In the genomic region with DNA sequence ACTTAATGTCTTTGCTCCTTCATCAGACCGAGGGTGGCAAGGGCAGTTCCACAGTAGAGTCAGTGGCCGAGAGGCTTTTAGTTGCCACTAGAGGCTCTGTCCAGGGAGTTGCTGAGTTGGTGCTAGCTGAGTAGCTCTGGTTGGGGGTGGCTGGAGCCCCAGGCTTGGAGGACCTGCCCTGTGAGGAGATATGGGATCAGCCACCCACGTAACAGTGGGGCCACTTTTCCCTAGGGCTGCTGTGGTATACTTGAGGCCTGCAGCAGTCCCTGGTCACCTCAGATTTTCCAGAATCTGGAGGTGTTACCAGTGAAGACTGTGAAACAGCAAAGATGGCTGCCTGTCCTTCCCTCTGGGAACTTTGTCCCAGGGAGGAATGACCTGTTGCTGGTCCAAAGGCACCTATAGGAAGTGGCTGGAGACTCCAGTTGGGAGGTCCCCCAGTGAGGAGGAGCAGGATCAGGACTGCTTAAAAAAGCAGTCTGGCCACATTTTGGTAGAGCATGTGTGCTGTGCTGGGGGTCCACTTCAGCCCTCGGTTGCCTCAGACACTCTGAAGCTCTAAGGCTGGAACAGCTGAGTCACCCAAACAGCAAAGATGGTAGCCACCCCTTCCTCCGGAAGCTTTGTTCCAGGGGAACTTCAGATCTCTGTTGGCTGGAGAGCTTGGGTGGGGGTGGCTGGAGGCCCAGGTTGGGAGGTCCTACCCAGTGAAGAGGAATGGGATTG, we compare ENCODE assay signal across 1 cellular context.
TF ChIP-seq lines count a peak whose summit lies in the region.

No MANE protein-coding gene starts in this region.

TF ChIP-seq in HepG2, 621 proteins besides CTCF, POLR2A, EP300 and RAD21 (continued from another document):
- TF ChIP-seq HNF4G (IDR thresholded peaks at IDR 0.05; ENCODE audit: borderline replicate concordance, low read depth, low read length) (no peak), HNF4G (CRISPR knock-in tag; IDR thresholded peaks at IDR 0.05; ENCODE audit: borderline replicate concordance, low read depth) (no peak), SAP130 (CRISPR knock-in tag; IDR thresholded peaks at IDR 0.05; ENCODE audit: low read depth) (no peak), GTF2F1 (IDR thresholded peaks at IDR 0.05; ENCODE audit: low read length) (no peak), NFE2L2 (IDR thresholded peaks at IDR 0.05; ENCODE audit: low read length) (no peak)
